In the genomic region with DNA sequence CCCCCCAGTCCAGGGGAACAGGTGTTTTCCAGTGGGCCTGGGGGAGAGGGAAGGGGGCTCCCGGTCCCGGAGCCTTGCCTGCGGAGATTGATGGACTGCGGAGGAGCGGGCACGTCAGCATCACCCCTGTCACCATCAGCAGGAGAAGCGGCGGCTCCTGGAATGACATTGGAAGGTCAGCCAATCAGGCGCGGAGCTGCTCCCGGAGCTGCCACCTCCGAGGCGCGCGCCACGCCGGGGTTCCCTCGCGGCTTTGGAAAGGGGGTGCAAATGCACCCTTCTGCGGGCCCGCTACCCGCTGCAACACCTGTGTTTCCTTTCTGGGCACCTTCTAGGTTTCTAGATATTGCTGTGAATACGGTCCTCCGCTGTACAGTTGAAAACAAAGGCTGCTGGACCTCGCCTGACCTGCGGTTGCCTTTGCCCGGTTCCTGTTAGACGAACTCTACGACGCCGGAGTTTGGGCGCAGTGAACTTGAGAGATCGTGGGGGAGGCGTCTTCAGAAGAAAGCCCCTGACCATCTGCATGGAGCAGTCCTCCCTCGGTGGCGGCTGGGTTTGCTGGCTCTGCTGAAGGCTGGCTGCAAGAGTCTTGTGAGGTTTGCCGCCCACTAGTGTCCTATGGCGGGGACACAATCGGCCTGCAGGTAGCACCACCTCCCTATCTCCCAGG, we compare ENCODE assay signal across 9 cellular contexts. TPM values are rescaled to one million over a fixed set of nuclear protein-coding genes. Genes with fewer than 3 reads are reported as not detected.
DNase-seq lines count a peak whose midpoint lies in the region; FAIRE-seq and TF ChIP-seq lines count a peak whose summit lies in the region.
"Had no signal": no experiment of that assay in that cellular context is flagged by ENCODE, and none has a peak within 500 bp of the region (broad histone marks: within the 10 kb centered on the region; RNA-seq: fewer than 3 reads in every experiment).

No MANE protein-coding gene starts in this region.

- TF ChIP-seq POLR2A in tibial nerve (IDR thresholded peaks at IDR 0.05) = no peak
- TF ChIP-seq POLR2A in GM12892 (IDR thresholded peaks at IDR 0.05; ENCODE audit: low read depth, low read length) = no peak

- FAIRE-seq in GM12892 (lab: Jason Lieb, UNC) = no peak

- no peak overlapping the region for H3K27ac ChIP-seq in iPS-20b (ENCODE audit: low read length)
- no peak overlapping the region for H3K27ac ChIP-seq in tibial nerve

- H3K36me3 ChIP-seq in iPS-20b (ENCODE audit: insufficient read depth, low read depth, low read length) (no peaks in the 10 kb centered on the region), tibial nerve (no peaks in the 10 kb centered on the region)

- H3K4me1 ChIP-seq in iPS-20b (ENCODE audit: insufficient read depth, low read length) (no peaks in the 10 kb centered on the region), tibial nerve (peaks cover 0 to 11% (median 0%) of the 10 kb centered on the region in 4 donors)

- 1 to 7% methylated on average over 22 to 39 of the region's 39 CpGs for WGBS in tibial nerve, 2 donors

- peak overlapping the region; percentile 45; the same call in 1 of the 2 replicates for H3K9ac ChIP-seq in iPS-20b (ENCODE audit: low read depth, low read length)

- H3K4me3 ChIP-seq in iPS-20b (ENCODE audit: low read length) (peak overlapping the region; percentile 79), tibial nerve (peak overlapping the region in 2 of 4 donors; percentile 5 to 34)

- DNase-seq in 8988T (peak; percentile 24), SK-N-DZ (ENCODE audit: low spot score) (peak; percentile 80), tibial nerve (ENCODE audit: low spot score in 2 of 2) (peak in 1 of 2 donors; percentile 12), dedifferentiated amniotic fluid mesenchymal stem cell (ENCODE audit: extremely low spot score) (no peak), epidermal melanocyte (ENCODE audit: insufficient read length, low spot score) (no peak), GM12892 (ENCODE audit: insufficient read length) (no peak)
- DNase-seq: activated B cell treated with CpG ODN at 0.5 μM for 24 hours had no signal

- H3K27me3 ChIP-seq in iPS-20b (ENCODE audit: insufficient read depth, low read length) (peaks cover 53% of the 10 kb centered on the region), tibial nerve (peaks cover 0 to 25% of the 10 kb centered on the region in 2 donors)

- TF ChIP-seq CTCF in LNCAP (IDR thresholded peaks at IDR 0.05) (peak; percentile 60), tibial nerve (IDR thresholded peaks at IDR 0.05) (peak in 3 of 5 experiments; percentile 25 to 28 (median 28))

- TF ChIP-seq EP300 in tibial nerve (IDR thresholded peaks at IDR 0.05) = no peak

- H3K9me3 ChIP-seq in iPS-20b (ENCODE audit: insufficient read depth, low read depth, low read length) (no peaks in the 10 kb centered on the region), tibial nerve (no peaks in the 10 kb centered on the region)

RNA-seq across cellular contexts. Expression of a gene that starts 5.3 kb away (rescaled TPM):
- polyA plus RNA-seq in SK-N-DZ (2014; cell fraction: cytosol; rRNA removed) = 0.06 and 0.07 TPM in 2 replicates
- polyA plus RNA-seq in SK-N-DZ (2014; cell fraction: nucleus; rRNA removed) = 0.03 TPM in 1 of 2 replicates, not detected in the other
- under 1 TPM in 2 of 4 donors, not detected in 2; under 0.01 to 0.44 TPM for total RNA-seq in tibial nerve
- polyA plus RNA-seq in GM12892 (2012; ENCODE audit: missing spikeins) = not detected
- total RNA-seq: activated B cell treated with CpG ODN at 0.5 μM for 24 hours had no signal

Comparison
In these comparisons a context has a peak if more than half of its experiments do, and no peak if none do; other contexts are left out.
1. DNase-seq: peak in 8988T (single experiment) and SK-N-DZ (single experiment); none in dedifferentiated amniotic fluid mesenchymal stem cell (single experiment), epidermal melanocyte (single experiment) and GM12892 (single experiment).